In the genomic region with DNA sequence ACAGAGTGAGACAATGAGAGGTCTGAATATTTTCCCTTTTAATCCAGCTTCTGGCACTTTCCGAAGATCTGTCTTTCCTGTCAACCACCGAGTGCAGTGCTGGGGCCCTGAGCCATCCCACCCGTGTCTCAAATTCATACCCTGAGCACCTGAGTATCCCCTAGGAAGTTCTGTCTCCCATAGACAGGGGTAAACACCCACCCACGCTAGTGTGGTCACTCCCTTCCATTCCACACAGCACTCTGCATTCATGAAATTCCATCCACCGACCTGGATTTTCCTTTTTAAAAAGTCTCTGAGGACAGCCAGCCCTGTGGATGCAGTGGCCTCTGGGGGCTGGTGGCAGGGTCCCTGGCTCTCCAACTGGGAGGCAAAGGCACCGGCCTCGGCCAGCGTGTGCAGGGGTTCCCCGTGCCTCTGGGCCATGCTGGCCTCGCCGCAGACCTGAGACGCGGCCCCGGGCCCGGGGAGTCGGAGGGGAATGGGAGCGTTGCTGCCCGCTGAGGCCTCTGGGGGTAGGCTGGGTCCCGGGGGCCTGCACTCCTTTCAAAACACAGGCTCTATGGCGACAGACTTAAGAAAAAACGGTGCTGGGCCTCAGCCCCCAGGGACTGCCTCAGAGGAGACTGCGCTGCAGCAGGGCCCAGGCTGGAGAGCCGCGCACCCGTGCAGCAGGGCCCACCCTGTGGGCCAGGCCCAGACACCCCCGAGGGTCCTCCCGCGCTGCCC, we compare ENCODE assay signal across 24 cellular contexts.
DNase-seq lines count a peak whose midpoint lies in the region; ATAC-seq and TF ChIP-seq lines count a peak whose summit lies in the region.
"Had no signal": no experiment of that assay in that cellular context is flagged by ENCODE, and none has a peak within 500 bp of the region (broad histone marks: within the 10 kb centered on the region; RNA-seq: fewer than 3 reads in every experiment).

No MANE protein-coding gene starts in this region.

- peak overlapping the region; percentile 1 for H3K9ac ChIP-seq in NT2/D1 (ENCODE audit: insufficient read length, low read depth)
- no peak overlapping the region for H3K9ac ChIP-seq in PC-3 (ENCODE audit: low read length)

- no peak overlapping the region for H3K4me3 Mint-ChIP-seq in neural crest cell
- H3K4me3 Mint-ChIP-seq in activated T-helper 17 cell treated with anti-CD3 and anti-CD28 coated beads, Interleukin-2, amount 50 U/mL, for 72 hours, result no peak overlapping the region
- H3K4me3 Mint-ChIP-seq: activated CD4-positive, alpha-beta T cell treated with anti-CD3 and anti-CD28 coated beads for 36 hours; natural killer cell treated with Interleukin-12 subunit alpha and Interleukin-12 subunit beta and Interleukin-15 and Interleukin-18, amount 100 ng/mL, for 72 hours had no signal

- DNase-seq in NT2/D1 (ENCODE audit: low read depth, low spot score) (no peak), neural crest cell (ENCODE audit: low read depth, low spot score) (no peak), upper lobe of left lung (peak in 1 of 2 donors; percentile 78), PC-3 (no peak), thyroid gland (no peak)
- DNase-seq: activated CD4-positive, alpha-beta T cell treated with anti-CD3 and anti-CD28 coated beads for 36 hours; C1 segment of cervical spinal cord; Caco-2; DND-41; foreskin melanocyte; Karpas-422; left ventricle myocardium superior; MV-4-11; NCI-H524 treated with DMSO at 0.1 percent for 48 hours; T-helper 1 cell had no signal

- no peak overlapping the region for H2AFZ ChIP-seq in PC-3 (ENCODE audit: low read length)
- H2AFZ ChIP-seq: hepatocyte had no signal

- CTCF ChIA-PET in PC-3 (lab: Charles Lee), result no interaction called here

- H3K27me3 ChIP-seq in NT2/D1 (ENCODE audit: insufficient read depth, insufficient read length) (no peaks in the 10 kb centered on the region), gastroesophageal sphincter (no peaks in the 10 kb centered on the region), upper lobe of left lung (no peaks in the 10 kb centered on the region), PC-3 (ENCODE audit: low read length) (no peaks in the 10 kb centered on the region), thyroid gland (no peaks in the 10 kb centered on the region)
- H3K27me3 ChIP-seq: esophagus muscularis mucosa, hepatocyte, SJCRH30 had no signal

- POLR2A ChIA-PET in PC-3 (lab: Charles Lee; ENCODE audit: unreplicated experiment), result no interaction called here

- peaks cover 18% of the 10 kb centered on the region for H3K4me1 Mint-ChIP-seq in neural crest cell
- no peaks in the 10 kb centered on the region for H3K4me1 Mint-ChIP-seq in activated T-helper 17 cell treated with anti-CD3 and anti-CD28 coated beads, Interleukin-2, amount 50 U/mL, for 72 hours
- H3K4me1 Mint-ChIP-seq: activated CD4-positive, alpha-beta T cell treated with anti-CD3 and anti-CD28 coated beads for 36 hours had no signal

- no TSS peak for BruUV-seq in PC-3 (replicated peaks; lab: Mats Ljungman, UMichigan)

- intact Hi-C loops in PC-3 (cut with micrococcal nuclease), result no loop called here
- intact Hi-C loops in thyroid gland (cut with DNase I), result no loop called here

- no peaks in the 10 kb centered on the region for H4K20me1 ChIP-seq in PC-3 (ENCODE audit: low read length)

- H3K4me3 ChIP-seq in NT2/D1 (ENCODE audit: insufficient read length, low read depth), result no peak overlapping the region
- H3K4me3 ChIP-seq in gastroesophageal sphincter, result no peak overlapping the region
- H3K4me3 ChIP-seq in upper lobe of left lung, result no peak overlapping the region
- no peak overlapping the region for H3K4me3 ChIP-seq in PC-3 (ENCODE audit: low read length)
- no peak overlapping the region for H3K4me3 ChIP-seq in thyroid gland (replicated peaks in 1 of 3)
- H3K4me3 ChIP-seq: esophagus muscularis mucosa, GM12878, hepatocyte, SJCRH30, skin epidermis had no signal

- no peaks in the 10 kb centered on the region for H3K27me3 Mint-ChIP-seq in neural crest cell (ENCODE audit: low read depth)
- no peaks in the 10 kb centered on the region for H3K27me3 Mint-ChIP-seq in activated T-helper 17 cell treated with anti-CD3 and anti-CD28 coated beads, Interleukin-2, amount 50 U/mL, for 72 hours
- H3K27me3 Mint-ChIP-seq: activated CD4-positive, alpha-beta T cell treated with anti-CD3 and anti-CD28 coated beads for 36 hours; natural killer cell treated with Interleukin-12 subunit alpha and Interleukin-12 subunit beta and Interleukin-15 and Interleukin-18, amount 100 ng/mL, for 72 hours had no signal

- H3K4me2 ChIP-seq in PC-3 (ENCODE audit: low read length), result no peak overlapping the region
- H3K4me2 ChIP-seq: hepatocyte had no signal

- no peaks in the 10 kb centered on the region for H3K36me3 Mint-ChIP-seq in neural crest cell (ENCODE audit: low read depth)
- H3K36me3 Mint-ChIP-seq in activated T-helper 17 cell treated with anti-CD3 and anti-CD28 coated beads, Interleukin-2, amount 50 U/mL, for 72 hours (ENCODE audit: low read depth), result no peaks in the 10 kb centered on the region
- H3K36me3 Mint-ChIP-seq: activated naive CD4-positive, alpha-beta T cell treated with anti-CD3 and anti-CD28 coated beads, Interleukin-2, amount 50 U/mL, for 72 hours; natural killer cell treated with Interleukin-12 subunit alpha and Interleukin-12 subunit beta and Interleukin-15 and Interleukin-18, amount 100 ng/mL, for 72 hours had no signal

- no peak for TF ChIP-seq EP300 in gastroesophageal sphincter (IDR thresholded peaks at IDR 0.05)
- TF ChIP-seq EP300 in upper lobe of left lung (IDR thresholded peaks at IDR 0.05), result no peak

- ATAC-seq in gastroesophageal sphincter (no peak), upper lobe of left lung (ENCODE audit: low FRiP score in 2 of 2) (peak; percentile 14 to 56), PC-3 (no peak)
- ATAC-seq in activated T-helper 17 cell treated with anti-CD3 and anti-CD28 coated beads, Interleukin-2, amount 50 U/mL, for 72 hours (replicated peaks), result no peak
- ATAC-seq: activated CD4-positive, alpha-beta T cell treated with anti-CD3 and anti-CD28 coated beads for 36 hours; activated naive CD4-positive, alpha-beta T cell treated with anti-CD3 and anti-CD28 coated beads, Interleukin-2, amount 50 U/mL, for 72 hours; GM12878; left ventricle myocardium superior; natural killer cell treated with Interleukin-12 subunit alpha and Interleukin-12 subunit beta and Interleukin-15 and Interleukin-18, amount 100 ng/mL, for 72 hours had no signal

- H3K9me2 ChIP-seq in PC-3 (replicated peaks; ENCODE audit: low read length), result no peaks in the 10 kb centered on the region

- TF ChIP-seq CTCF in gastroesophageal sphincter (IDR thresholded peaks at IDR 0.05) (no peak), neural crest cell (conservative IDR thresholded peaks at IDR 0.05) (no peak), upper lobe of left lung (IDR thresholded peaks at IDR 0.05) (no peak), PC-3 (conservative IDR thresholded peaks at IDR 0.05; ENCODE audit: low read depth, low read length) (no peak), thyroid gland (IDR thresholded peaks at IDR 0.05) (no peak)

- H3K79me2 ChIP-seq in PC-3 (ENCODE audit: low read length), result no peaks in the 10 kb centered on the region
- H3K79me2 ChIP-seq: hepatocyte had no signal

- 25 to 52% methylated on average over 2 to 5 of the region's 28 CpGs for WGBS in gastroesophageal sphincter (ENCODE audit: low coverage in 1 of 2), 2 donors
- WGBS in upper lobe of left lung, 2 donors, result 82 to 86% methylated on average over 18 to 23 of the region's 28 CpGs
- 60 to 80% methylated on average over 5 to 13 of the region's 28 CpGs for WGBS in thyroid gland, 2 donors

- H3K27ac ChIP-seq in gastroesophageal sphincter, result peak overlapping the region in 3 of 4 donors; percentile 43 to 59 (median 51)
- H3K27ac ChIP-seq in upper lobe of left lung, result no peak overlapping the region
- no peak overlapping the region for H3K27ac ChIP-seq in PC-3 (ENCODE audit: low read length)
- no peak overlapping the region for H3K27ac ChIP-seq in thyroid gland
- H3K27ac ChIP-seq: hepatocyte, SJCRH30, skin epidermis had no signal

- TF ChIP-seq POLR2A in gastroesophageal sphincter (IDR thresholded peaks at IDR 0.05), result no peak
- no peak for TF ChIP-seq POLR2A in upper lobe of left lung (IDR thresholded peaks at IDR 0.05)
- TF ChIP-seq POLR2A in thyroid gland (IDR thresholded peaks at IDR 0.05), result no peak

- H3K36me3 ChIP-seq in NT2/D1 (ENCODE audit: insufficient read depth, insufficient read length, low read length) (no peaks in the 10 kb centered on the region), gastroesophageal sphincter (no peaks in the 10 kb centered on the region), upper lobe of left lung (no peaks in the 10 kb centered on the region), PC-3 (ENCODE audit: low read depth, low read length) (no peaks in the 10 kb centered on the region), thyroid gland (no peaks in the 10 kb centered on the region)
- H3K36me3 ChIP-seq: esophagus muscularis mucosa, SJCRH30 had no signal

- H3K9me3 ChIP-seq in NT2/D1 (ENCODE audit: insufficient read depth, low read length), result no peaks in the 10 kb centered on the region; the same call in 1 of the 2 replicates
- H3K9me3 ChIP-seq in gastroesophageal sphincter, result no peaks in the 10 kb centered on the region
- no peaks in the 10 kb centered on the region for H3K9me3 ChIP-seq in upper lobe of left lung
- H3K9me3 ChIP-seq in PC-3 (ENCODE audit: low read length), result no peaks in the 10 kb centered on the region
- no peaks in the 10 kb centered on the region for H3K9me3 ChIP-seq in thyroid gland
- H3K9me3 ChIP-seq: Caco-2, SJCRH30 had no signal

- H3K9me3 Mint-ChIP-seq in neural crest cell, result no peaks in the 10 kb centered on the region
- no peaks in the 10 kb centered on the region for H3K9me3 Mint-ChIP-seq in activated T-helper 17 cell treated with anti-CD3 and anti-CD28 coated beads, Interleukin-2, amount 50 U/mL, for 72 hours
- H3K9me3 Mint-ChIP-seq: activated naive CD4-positive, alpha-beta T cell treated with anti-CD3 and anti-CD28 coated beads, Interleukin-2, amount 50 U/mL, for 72 hours; natural killer cell treated with Interleukin-12 subunit alpha and Interleukin-12 subunit beta and Interleukin-15 and Interleukin-18, amount 100 ng/mL, for 72 hours had no signal

- peaks cover 8% of the 10 kb centered on the region for H3K4me1 ChIP-seq in NT2/D1 (ENCODE audit: insufficient read depth, insufficient read length)
- peaks cover 0 to 21% (median 0%) of the 10 kb centered on the region in 3 donors for H3K4me1 ChIP-seq in gastroesophageal sphincter
- H3K4me1 ChIP-seq in upper lobe of left lung, result no peaks in the 10 kb centered on the region
- peaks cover 12% of the 10 kb centered on the region for H3K4me1 ChIP-seq in PC-3 (ENCODE audit: insufficient read depth, low read length)
- H3K4me1 ChIP-seq in thyroid gland, result no peaks in the 10 kb centered on the region
- H3K4me1 ChIP-seq: Caco-2 had no signal

- H3K27ac Mint-ChIP-seq in neural crest cell (ENCODE audit: unreplicated experiment), result peak overlapping the region; percentile 35
- H3K27ac Mint-ChIP-seq in activated T-helper 17 cell treated with anti-CD3 and anti-CD28 coated beads, Interleukin-2, amount 50 U/mL, for 72 hours, result no peak overlapping the region
- H3K27ac Mint-ChIP-seq: activated CD4-positive, alpha-beta T cell treated with anti-CD3 and anti-CD28 coated beads for 36 hours; activated naive CD4-positive, alpha-beta T cell treated with anti-CD3 and anti-CD28 coated beads, Interleukin-2, amount 50 U/mL, for 72 hours; natural killer cell treated with Interleukin-12 subunit alpha and Interleukin-12 subunit beta and Interleukin-15 and Interleukin-18, amount 100 ng/mL, for 72 hours had no signal

- H3F3A ChIP-seq in PC-3 (ENCODE audit: low read length, unreplicated experiment), result no peaks in the 10 kb centered on the region

Comparison
In these comparisons a context has a peak if more than half of its experiments do, and no peak if none do; other contexts are left out.
1. ATAC-seq: peak in upper lobe of left lung (2 of 2); none in gastroesophageal sphincter (single experiment), activated T-helper 17 cell treated with anti-CD3 and anti-CD28 coated beads, Interleukin-2, amount 50 U/mL, for 72 hours (single experiment) and PC-3 (single experiment).
2. H3K27ac ChIP-seq: peak in gastroesophageal sphincter (3 of 4); none in upper lobe of left lung (0 of 4), PC-3 (single experiment) and thyroid gland (0 of 3).